ENCODE assay signal across 8 cellular contexts in genomic region chr18:24398515-24398914, GRCh38. TPM values are rescaled to one million over a fixed set of nuclear protein-coding genes. Genes with fewer than 3 reads are reported as not detected.
DNase-seq lines count a peak whose midpoint lies in the region; ATAC-seq, FAIRE-seq and TF ChIP-seq lines count a peak whose summit lies in the region.

No MANE protein-coding gene starts in this region.

- peak overlapping the region; percentile 92 for H3K27ac Mint-ChIP-seq in osteocyte (ENCODE audit: unreplicated experiment)

- H4K20me1 ChIP-seq in OCI-LY3 (ENCODE audit: insufficient read depth, low read length) = no peaks in the 10 kb centered on the region

- peaks cover 30% of the 10 kb centered on the region for H3K4me1 Mint-ChIP-seq in osteocyte (ENCODE audit: unreplicated experiment)

- peaks cover 39% of the 10 kb centered on the region for H3K4me1 ChIP-seq in OCI-LY3 (ENCODE audit: low read length)
- H3K4me1 ChIP-seq in small intestine (ENCODE audit: control insufficient read depth in 2 of 2, insufficient read depth in 1 of 2, low read depth in 1 of 2, low read length in 1 of 2) = peaks cover 0 to 3% of the 10 kb centered on the region in 2 donors

- no peak for FAIRE-seq in small intestine (lab: Jason Lieb, UNC)

- peak overlapping the region; percentile 83; the same call in 1 of the 2 replicates for H3K4me3 ChIP-seq in OCI-LY3 (ENCODE audit: low read length)
- H3K4me3 ChIP-seq in epithelial cell of esophagus (ENCODE audit: low read length) = peak overlapping the region; percentile 38
- H3K4me3 ChIP-seq in small intestine (ENCODE audit: low read depth in 1 of 2, low read length in 2 of 2) = no peak overlapping the region

- no peaks in the 10 kb centered on the region for H3K79me2 ChIP-seq in OCI-LY3 (ENCODE audit: low read length)

- no peak overlapping the region for H2AFZ ChIP-seq in OCI-LY3 (ENCODE audit: low read depth, low read length)

- TF ChIP-seq CTCF in OCI-LY3 (IDR thresholded peaks at IDR 0.05; ENCODE audit: low read depth, low read length) = no peak
- no peak for TF ChIP-seq CTCF in epithelial cell of esophagus (IDR thresholded peaks at IDR 0.05; ENCODE audit: insufficient read depth, low read depth, low read length, missing control alignments)
- no peak for TF ChIP-seq CTCF in osteocyte (IDR thresholded peaks at IDR 0.05)

- no peaks in the 10 kb centered on the region for H3K9me3 Mint-ChIP-seq in osteocyte (ENCODE audit: unreplicated experiment)

- no peak overlapping the region for H3K9ac ChIP-seq in OCI-LY3 (ENCODE audit: low read length)

- H3K4me2 ChIP-seq in OCI-LY3 (ENCODE audit: low read length) = peak overlapping the region; percentile 97; the same call in 1 of the 2 replicates

- H3K9me3 ChIP-seq in OCI-LY3 (ENCODE audit: insufficient read depth, low read length) = peaks cover 4% of the 10 kb centered on the region; the same call in 1 of the 2 replicates
- H3K9me3 ChIP-seq in small intestine (ENCODE audit: control insufficient read depth, low read depth) = no peaks in the 10 kb centered on the region

- H3K27me3 Mint-ChIP-seq in osteocyte (ENCODE audit: unreplicated experiment) = no peaks in the 10 kb centered on the region

- 89 to 91% (median 91%) methylated on average over 15 of the region's 15 CpGs for WGBS in small intestine, 3 donors

- DNase-seq in EL = peak; percentile 70
- DNase-seq in epithelial cell of esophagus (ENCODE audit: low read depth) = peak; percentile 79
- no peak for DNase-seq in osteocyte (ENCODE audit: extremely low spot score, unreplicated experiment)
- no peak for DNase-seq in nucleus accumbens (lab: John Stamatoyannopoulos, UW)
- DNase-seq in small intestine = no peak

- no peaks in the 10 kb centered on the region for H3K36me3 ChIP-seq in OCI-LY3 (replicated peaks; ENCODE audit: low read depth, low read length)
- H3K36me3 ChIP-seq in small intestine (ENCODE audit: control insufficient read depth in 2 of 2, insufficient read depth in 2 of 2, low read length in 2 of 2) = no peaks in the 10 kb centered on the region

- no peak for ATAC-seq in GM21367 (IDR thresholded peaks at IDR 0.05; ENCODE audit: unreplicated experiment)
- no peak for ATAC-seq in GM21360 (IDR thresholded peaks at IDR 0.05; ENCODE audit: unreplicated experiment)

- H3K36me3 Mint-ChIP-seq in osteocyte (ENCODE audit: unreplicated experiment) = no peaks in the 10 kb centered on the region

- peak overlapping the region; percentile 83 for H3K4me3 Mint-ChIP-seq in osteocyte (ENCODE audit: unreplicated experiment)

- H3K27ac ChIP-seq in OCI-LY3 (ENCODE audit: low read length) (no peak overlapping the region), small intestine (ENCODE audit: low read depth in 1 of 2, low read length in 1 of 2) (no peak overlapping the region)

- H3K27me3 ChIP-seq in OCI-LY3 (ENCODE audit: low read depth, low read length) (peaks cover 26% of the 10 kb centered on the region; the same call in 1 of the 2 replicates), small intestine (ENCODE audit: control insufficient read depth in 2 of 2, insufficient read depth in 2 of 2, low read length in 2 of 2) (no peaks in the 10 kb centered on the region)

RNA-seq across cellular contexts. Expression of gene OSBPL1A, which starts 0.9 kb away (rescaled TPM):
- 29.7 and 29.8 TPM in 2 replicates for total RNA-seq in osteocyte
- 10 to 100 TPM; 23.5 to 36.7 (median 34.4) TPM for polyA plus RNA-seq in small intestine

RNA-seq across cellular contexts. Expression of gene IMPACT, which starts 28.0 kb away (rescaled TPM):
- total RNA-seq in osteocyte = 53.0 and 58.3 TPM in 2 replicates
- polyA plus RNA-seq in small intestine = 10 to 100 TPM; 11.9 to 14.8 (median 13.9) TPM

Comparison
In these comparisons a context has a peak if more than half of its experiments do, and no peak if none do; other contexts are left out.
1. DNase-seq: peak in EL (single experiment) and epithelial cell of esophagus (single experiment); none in osteocyte (single experiment), nucleus accumbens (0 of 56) and small intestine (single experiment).
2. H3K4me3 ChIP-seq: peak in OCI-LY3 (single experiment) and epithelial cell of esophagus (single experiment); none in small intestine (0 of 2).